In genomic region chr10:111482074-111482350, GRCh38 we compare ENCODE assay signal across 20 cellular contexts.
"Had no signal": no experiment of that assay in that cellular context is flagged by ENCODE, and none has a peak within 500 bp of the region (broad histone marks: within the 10 kb centered on the region; RNA-seq: fewer than 3 reads in every experiment).

No MANE protein-coding gene starts in this region.

- H2AFZ ChIP-seq: hepatocyte had no signal

- ATAC-seq: left lung; lower lobe of right lung; naive thymus-derived CD8-positive, alpha-beta T cell had no signal

- H3K4me3 ChIP-seq: hepatocyte, left lung, lower lobe of right lung, ovary, right atrium auricular region, skin epidermis, tibial nerve, uterus had no signal

- H3K4me3 Mint-ChIP-seq: naive thymus-derived CD8-positive, alpha-beta T cell; nephron; stimulated activated naive CD8-positive, alpha-beta T cell treated with anti-CD3 and anti-CD28 coated beads, Interleukin-15, Interleukin-2, amounts not matched to agents 100 ng/mL and 50 ng/mL, for 24 hours; type B pancreatic cell had no signal

- H3K27me3 Mint-ChIP-seq: progenitor cell of endocrine pancreas; stimulated activated naive CD8-positive, alpha-beta T cell treated with anti-CD3 and anti-CD28 coated beads, Interleukin-15, Interleukin-2, amounts not matched to agents 100 ng/mL and 50 ng/mL, for 24 hours; type B pancreatic cell had no signal

- H3K79me2 ChIP-seq: hepatocyte had no signal

- H3K27me3 ChIP-seq: hepatocyte, left lung, ovary, right atrium auricular region, tibial nerve, uterus had no signal

- H3K27ac ChIP-seq: hepatocyte, left lung, lower lobe of right lung, ovary, right atrium auricular region, tibial nerve, uterus had no signal

- H3K36me3 Mint-ChIP-seq: naive thymus-derived CD8-positive, alpha-beta T cell; type B pancreatic cell had no signal

- H3K9me3 ChIP-seq: lower lobe of right lung, ovary, right atrium auricular region, tibial nerve, uterus had no signal

- H3K36me3 ChIP-seq: left lung, lower lobe of right lung, ovary, right atrium auricular region, tibial nerve, uterus had no signal

- H3K4me2 ChIP-seq: hepatocyte had no signal

- H3K27ac Mint-ChIP-seq: naive thymus-derived CD8-positive, alpha-beta T cell; progenitor cell of endocrine pancreas; stimulated activated naive CD8-positive, alpha-beta T cell treated with anti-CD3 and anti-CD28 coated beads, Interleukin-15, Interleukin-2, amounts not matched to agents 100 ng/mL and 50 ng/mL, for 24 hours; type B pancreatic cell had no signal

- DNase-seq: islet precursor cell; left lung; lower lobe of right lung; mesenchymal stem cell; naive thymus-derived CD8-positive, alpha-beta T cell; ovary; stimulated activated CD4-positive, alpha-beta T cell treated with anti-CD3 and anti-CD28 coated beads, Interleukin-12 subunit alpha, Interleukin-12 subunit beta, amount 100 ng/mL, for 4 hours; stimulated activated CD4-positive, alpha-beta T cell treated with anti-CD3 and anti-CD28 coated beads, Interleukin-15, amount 100 ng/mL, for 24 hours; stimulated activated CD4-positive, alpha-beta T cell treated with anti-CD3 and anti-CD28 coated beads, Interleukin-2, amount 100 ng/mL, for 24 hours; stimulated activated CD4-positive, alpha-beta T cell treated with anti-CD3 and anti-CD28 coated beads, Interleukin-4, amount 100 ng/mL, for 1 hour; stimulated activated naive CD4-positive, alpha-beta T cell; uterus had no signal

- H3K4me1 ChIP-seq: left lung, lower lobe of right lung, right atrium auricular region, tibial nerve, uterus had no signal

- H3K4me1 Mint-ChIP-seq: naive thymus-derived CD8-positive, alpha-beta T cell had no signal

- H3K9me3 Mint-ChIP-seq: naive thymus-derived CD8-positive, alpha-beta T cell; nephron; stimulated activated naive CD8-positive, alpha-beta T cell treated with anti-CD3 and anti-CD28 coated beads, Interleukin-15, Interleukin-2, amounts not matched to agents 100 ng/mL and 50 ng/mL, for 24 hours had no signal
